1 cellular context compared by ENCODE assay signal in genomic region chr6:132768051-132768517, GRCh38.
TF ChIP-seq lines count a peak whose summit lies in the region.

No MANE protein-coding gene starts in this region.

TF ChIP-seq in GM12878, 131 proteins besides CTCF, POLR2A, EP300 and RAD21:
- TF ChIP-seq, protein P1, sequence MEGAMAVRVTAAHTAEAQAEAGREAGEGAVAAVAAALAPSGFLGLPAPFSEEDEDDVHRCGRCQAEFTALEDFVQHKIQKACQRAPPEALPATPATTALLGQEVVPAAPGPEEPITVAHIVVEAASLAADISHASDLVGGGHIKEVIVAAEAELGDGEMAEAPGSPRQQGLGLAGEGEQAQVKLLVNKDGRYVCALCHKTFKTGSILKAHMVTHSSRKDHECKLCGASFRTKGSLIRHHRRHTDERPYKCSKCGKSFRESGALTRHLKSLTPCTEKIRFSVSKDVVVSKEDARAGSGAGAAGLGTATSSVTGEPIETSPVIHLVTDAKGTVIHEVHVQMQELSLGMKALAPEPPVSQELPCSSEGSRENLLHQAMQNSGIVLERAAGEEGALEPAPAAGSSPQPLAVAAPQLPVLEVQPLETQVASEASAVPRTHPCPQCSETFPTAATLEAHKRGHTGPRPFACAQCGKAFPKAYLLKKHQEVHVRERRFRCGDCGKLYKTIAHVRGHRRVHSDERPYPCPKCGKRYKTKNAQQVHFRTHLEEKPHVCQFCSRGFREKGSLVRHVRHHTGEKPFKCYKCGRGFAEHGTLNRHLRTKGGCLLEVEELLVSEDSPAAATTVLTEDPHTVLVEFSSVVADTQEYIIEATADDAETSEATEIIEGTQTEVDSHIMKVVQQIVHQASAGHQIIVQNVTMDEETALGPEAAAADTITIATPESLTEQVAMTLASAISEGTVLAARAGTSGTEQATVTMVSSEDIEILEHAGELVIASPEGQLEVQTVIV (IDR thresholded peaks at IDR 0.05; ENCODE audit: borderline replicate concordance, partially characterized antibody) = no peak
- no peak for TF ChIP-seq RCOR1 (conservative IDR thresholded peaks at IDR 0.05; ENCODE audit: low read depth, low read length)
- TF ChIP-seq PKNOX1 (IDR thresholded peaks at IDR 0.05) = no peak
- TF ChIP-seq IRF4 (IDR thresholded peaks at IDR 0.05; ENCODE audit: low read depth, low read length) = no peak
- peak; percentile 71 for TF ChIP-seq PAX5 (IDR thresholded peaks at IDR 0.05; ENCODE audit: borderline replicate concordance, low read depth, low read length)
- TF ChIP-seq BACH1 (IDR thresholded peaks at IDR 0.05; ENCODE audit: borderline replicate concordance) = no peak
- TF ChIP-seq RELA (IDR thresholded peaks at IDR 0.05; ENCODE audit: borderline replicate concordance, partially characterized antibody) = no peak
- TF ChIP-seq, protein P2, sequence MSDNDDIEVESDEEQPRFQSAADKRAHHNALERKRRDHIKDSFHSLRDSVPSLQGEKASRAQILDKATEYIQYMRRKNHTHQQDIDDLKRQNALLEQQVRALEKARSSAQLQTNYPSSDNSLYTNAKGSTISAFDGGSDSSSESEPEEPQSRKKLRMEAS (IDR thresholded peaks at IDR 0.05; ENCODE audit: low read depth, low read length) = no peak
- TF ChIP-seq POLR2AphosphoS2 (IDR thresholded peaks at IDR 0.05; ENCODE audit: low read depth, low read length) = no peak
- TF ChIP-seq EGR1 (IDR thresholded peaks at IDR 0.05; ENCODE audit: borderline replicate concordance in 1 of 2, low read depth in 2 of 2, low read length in 2 of 2) = peak in 1 of 2 experiments; percentile 54; a peak in 1 of 3 replicates
- no peak for TF ChIP-seq MYC (IDR thresholded peaks at IDR 0.05; ENCODE audit: insufficient read depth, insufficient read length, insufficient replicate concordance, low read length, severe bottlenecking)
- peak; percentile 74; the same call in 1 of the 2 replicates for TF ChIP-seq SMC3 (IDR thresholded peaks at IDR 0.05; ENCODE audit: borderline replicate concordance, low read length)
- peak; percentile 46; the same call in 1 of the 2 replicates for TF ChIP-seq IKZF1 (conservative IDR thresholded peaks at IDR 0.05)
- TF ChIP-seq, protein P3, sequence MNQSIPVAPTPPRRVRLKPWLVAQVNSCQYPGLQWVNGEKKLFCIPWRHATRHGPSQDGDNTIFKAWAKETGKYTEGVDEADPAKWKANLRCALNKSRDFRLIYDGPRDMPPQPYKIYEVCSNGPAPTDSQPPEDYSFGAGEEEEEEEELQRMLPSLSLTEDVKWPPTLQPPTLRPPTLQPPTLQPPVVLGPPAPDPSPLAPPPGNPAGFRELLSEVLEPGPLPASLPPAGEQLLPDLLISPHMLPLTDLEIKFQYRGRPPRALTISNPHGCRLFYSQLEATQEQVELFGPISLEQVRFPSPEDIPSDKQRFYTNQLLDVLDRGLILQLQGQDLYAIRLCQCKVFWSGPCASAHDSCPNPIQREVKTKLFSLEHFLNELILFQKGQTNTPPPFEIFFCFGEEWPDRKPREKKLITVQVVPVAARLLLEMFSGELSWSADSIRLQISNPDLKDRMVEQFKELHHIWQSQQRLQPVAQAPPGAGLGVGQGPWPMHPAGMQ (IDR thresholded peaks at IDR 0.05; ENCODE audit: borderline replicate concordance) = no peak
- no peak for TF ChIP-seq TARDBP (IDR thresholded peaks at IDR 0.05; ENCODE audit: borderline replicate concordance)
- no peak for TF ChIP-seq SREBF1 (IDR thresholded peaks at IDR 0.05; ENCODE audit: low read length)
- TF ChIP-seq CBX3 (IDR thresholded peaks at IDR 0.05; ENCODE audit: borderline replicate concordance, low read depth) = no peak
- no peak for TF ChIP-seq RB1 (IDR thresholded peaks at IDR 0.05; ENCODE audit: borderline replicate concordance)
- no peak for TF ChIP-seq ZBTB11 (CRISPR knock-in tag; IDR thresholded peaks at IDR 0.05)
- no peak for TF ChIP-seq SRF (IDR thresholded peaks at IDR 0.05; ENCODE audit: low read depth in 2 of 2, low read length in 2 of 2)
- TF ChIP-seq SREBF2 (IDR thresholded peaks at IDR 0.05; ENCODE audit: low read length) = no peak
- no peak for TF ChIP-seq GABPA (IDR thresholded peaks at IDR 0.05; ENCODE audit: low read depth)
- 0 out of 2 replicates have a peak, but pooled peaks have one; percentile 20 for TF ChIP-seq GATAD2B (conservative IDR thresholded peaks at IDR 0.05; ENCODE audit: low read depth)
- no peak for TF ChIP-seq DPF2 (IDR thresholded peaks at IDR 0.05)
- no peak for TF ChIP-seq BCL3 (IDR thresholded peaks at IDR 0.05; ENCODE audit: borderline replicate concordance, insufficient read depth, low read depth, low read length, poor library complexity, severe bottlenecking)
- TF ChIP-seq KAT2A (conservative IDR thresholded peaks at IDR 0.05; ENCODE audit: control insufficient read depth, low read depth, low read length) = no peak
TF ChIP-seq in GM12878: peak in this region for 5.
